2 cellular contexts compared by ENCODE assay signal in genomic region chr19:10115392-10116084, GRCh38.
A peak's percentile ranks its signal among the peaks of the same experiment; 100 is the strongest.
TF ChIP-seq lines count a peak whose summit lies in the region.

No MANE protein-coding gene starts in this region.

TF ChIP-seq in IMR-90, 13 proteins besides CTCF, POLR2A, EP300 and RAD21:
- TF ChIP-seq MAZ (IDR thresholded peaks at IDR 0.05; ENCODE audit: borderline replicate concordance, low read depth, low read length) (no peak), FOS (IDR thresholded peaks at IDR 0.05; ENCODE audit: low read depth, low read length) (no peak), ELK1 (IDR thresholded peaks at IDR 0.05; ENCODE audit: borderline replicate concordance, low read depth, low read length) (no peak), RFX5 (IDR thresholded peaks at IDR 0.05; ENCODE audit: low read depth, low read length) (no peak), MAFK (IDR thresholded peaks at IDR 0.05; ENCODE audit: low read depth, low read length) (no peak), SMC3 (IDR thresholded peaks at IDR 0.05; ENCODE audit: low read depth, low read length) (no peak), RCOR1 (IDR thresholded peaks at IDR 0.05; ENCODE audit: insufficient replicate concordance, low read length) (no peak), MXI1 (IDR thresholded peaks at IDR 0.05; ENCODE audit: borderline replicate concordance, low read depth, low read length) (no peak), BHLHE40 (IDR thresholded peaks at IDR 0.05; ENCODE audit: low read depth, low read length) (no peak), NFE2L2 (IDR thresholded peaks at IDR 0.05; ENCODE audit: low read depth, low read length) (no peak), USF2 (IDR thresholded peaks at IDR 0.05; ENCODE audit: low read depth, low read length) (no peak), CHD1 (IDR thresholded peaks at IDR 0.05; ENCODE audit: low read depth, low read length) (no peak), CEBPB (IDR thresholded peaks at IDR 0.05; ENCODE audit: low read depth, low read length) (no peak)

TF ChIP-seq in GM12878, 131 proteins besides CTCF, POLR2A, EP300 and RAD21:
- TF ChIP-seq PAX8 (IDR thresholded peaks at IDR 0.05), result no peak
- peak; percentile 80 for TF ChIP-seq POLR2AphosphoS2 (IDR thresholded peaks at IDR 0.05; ENCODE audit: low read depth, low read length)
- TF ChIP-seq SREBF1 (IDR thresholded peaks at IDR 0.05; ENCODE audit: low read length), result no peak
- TF ChIP-seq MYB (IDR thresholded peaks at IDR 0.05; ENCODE audit: borderline replicate concordance, low read depth, low read length), result no peak
- no peak for TF ChIP-seq HSF1 (IDR thresholded peaks at IDR 0.05; ENCODE audit: low read depth, low read length)
- TF ChIP-seq PML (IDR thresholded peaks at IDR 0.05; ENCODE audit: low read length), result peak; percentile 20; the same call in 1 of the 2 replicates
- TF ChIP-seq SMAD5 (IDR thresholded peaks at IDR 0.05; ENCODE audit: low read depth), result peak; percentile 22
- TF ChIP-seq LARP7 (IDR thresholded peaks at IDR 0.05), result no peak
- TF ChIP-seq MAX (IDR thresholded peaks at IDR 0.05; ENCODE audit: low read depth, low read length), result no peak
- peak; percentile 70; the same call in 1 of the 2 replicates for TF ChIP-seq POLR2AphosphoS5 (IDR thresholded peaks at IDR 0.05; ENCODE audit: low read length)
- TF ChIP-seq E2F4 (IDR thresholded peaks at IDR 0.05; ENCODE audit: low read depth, low read length), result no peak
- TF ChIP-seq BACH1 (IDR thresholded peaks at IDR 0.05; ENCODE audit: borderline replicate concordance), result peak; percentile 55
- no peak for TF ChIP-seq SIN3A (IDR thresholded peaks at IDR 0.05; ENCODE audit: low read depth, low read length)
- TF ChIP-seq ETV6 (conservative IDR thresholded peaks at IDR 0.05 in 1 of 2, IDR thresholded peaks at IDR 0.05 in 1 of 2; ENCODE audit: borderline replicate concordance in 1 of 2, low read depth in 1 of 2), result no peak
- TF ChIP-seq ZNF622 (IDR thresholded peaks at IDR 0.05), result no peak
- TF ChIP-seq POU2F2 (IDR thresholded peaks at IDR 0.05; ENCODE audit: borderline replicate concordance, low read depth, low read length), result peak; percentile 56; the same call in 1 of the 3 replicates
- TF ChIP-seq ZZZ3 (IDR thresholded peaks at IDR 0.05; ENCODE audit: control insufficient read depth, insufficient read length, low read depth), result no peak
- no peak for TF ChIP-seq REST (IDR thresholded peaks at IDR 0.05; ENCODE audit: low read depth, low read length)
- TF ChIP-seq KLF5 (IDR thresholded peaks at IDR 0.05; ENCODE audit: partially characterized antibody), result no peak
- no peak; the same call in 1 of the 2 replicates for TF ChIP-seq PAX5 (IDR thresholded peaks at IDR 0.05; ENCODE audit: borderline replicate concordance, low read depth, low read length)
- no peak for TF ChIP-seq CHD1 (IDR thresholded peaks at IDR 0.05; ENCODE audit: low read depth, low read length)
- no peak for TF ChIP-seq TBL1XR1 (IDR thresholded peaks at IDR 0.05; ENCODE audit: low read depth, low read length)
- no peak for TF ChIP-seq KAT2A (conservative IDR thresholded peaks at IDR 0.05; ENCODE audit: control insufficient read depth, low read depth, low read length)
- TF ChIP-seq ZBTB4 (CRISPR knock-in tag; IDR thresholded peaks at IDR 0.05), result no peak
- no peak for TF ChIP-seq PRDM15 (CRISPR knock-in tag; IDR thresholded peaks at IDR 0.05)
- TF ChIP-seq CREB1 (IDR thresholded peaks at IDR 0.05; ENCODE audit: low read depth), result 0 out of 2 replicates have a peak, but pooled peaks have one; percentile 5
- TF ChIP-seq MEF2B (IDR thresholded peaks at IDR 0.05; ENCODE audit: partially characterized antibody, poor library complexity, severe bottlenecking), result no peak
- no peak for TF ChIP-seq TCF3 (IDR thresholded peaks at IDR 0.05; ENCODE audit: borderline replicate concordance, insufficient read depth, low read depth, low read length)
- peak; percentile 25; the same call in 1 of the 2 replicates for TF ChIP-seq ZBED1 (IDR thresholded peaks at IDR 0.05; ENCODE audit: borderline replicate concordance)
- TF ChIP-seq ELK1 (IDR thresholded peaks at IDR 0.05; ENCODE audit: low read depth, low read length), result no peak
- TF ChIP-seq MLLT1 (IDR thresholded peaks at IDR 0.05), result no peak
- no peak for TF ChIP-seq BMI1 (IDR thresholded peaks at IDR 0.05; ENCODE audit: borderline replicate concordance)
- TF ChIP-seq CBX5 (IDR thresholded peaks at IDR 0.05; ENCODE audit: low read depth), result no peak
- TF ChIP-seq BCL3 (IDR thresholded peaks at IDR 0.05; ENCODE audit: borderline replicate concordance, insufficient read depth, low read depth, low read length, poor library complexity, severe bottlenecking), result peak; percentile 71
- TF ChIP-seq BCL11A (IDR thresholded peaks at IDR 0.05; ENCODE audit: low read depth, low read length), result peak; percentile 13; the same call in 1 of the 2 replicates
